1 cellular context compared by ENCODE assay signal in the genomic region with DNA sequence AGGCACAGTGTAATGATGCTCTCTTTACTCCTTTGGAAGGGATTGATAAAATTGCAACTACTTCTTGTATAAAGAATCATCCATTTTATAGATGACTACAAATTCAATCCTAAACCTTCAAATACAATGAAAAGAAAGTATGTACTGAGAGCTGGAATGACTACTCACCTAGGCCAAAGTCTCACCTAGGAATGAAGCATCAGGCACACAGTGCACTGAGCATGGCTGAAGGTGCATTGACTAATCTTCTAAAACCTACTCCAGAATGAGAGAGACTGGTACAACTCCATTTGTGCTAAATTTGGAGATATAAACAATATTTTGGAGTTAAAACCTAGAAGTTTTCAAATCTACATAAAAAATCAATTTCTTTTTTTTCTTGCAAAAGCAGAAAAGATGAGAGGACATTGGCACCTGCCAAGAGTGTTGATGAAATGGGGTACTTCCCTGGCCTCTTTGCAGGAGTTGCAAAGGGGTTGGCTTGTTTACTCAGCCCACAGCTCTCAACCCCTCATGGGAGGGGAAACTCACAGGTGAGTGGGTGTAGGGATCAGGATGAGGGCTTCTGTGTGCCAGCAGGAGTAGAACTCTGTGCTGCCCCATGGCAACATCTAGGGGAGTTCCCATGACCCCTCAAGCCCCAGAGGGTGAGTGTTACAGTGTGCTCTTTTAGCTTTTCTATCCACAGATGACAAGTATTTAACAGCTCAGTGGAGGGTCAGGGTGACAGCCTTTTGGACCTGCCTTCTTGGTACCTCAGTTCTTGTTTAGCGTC.
TF ChIP-seq lines count a peak whose summit lies in the region.

No MANE protein-coding gene starts in this region.

TF ChIP-seq in SK-N-SH, 30 proteins besides CTCF, POLR2A, EP300 and RAD21:
- no peak for TF ChIP-seq GABPA (IDR thresholded peaks at IDR 0.05; ENCODE audit: low read depth)
- TF ChIP-seq EZH2phosphoT487 (IDR thresholded peaks at IDR 0.05; ENCODE audit: borderline replicate concordance, low read depth), result no peak
- no peak for TF ChIP-seq SMC3 (IDR thresholded peaks at IDR 0.05; ENCODE audit: low read depth, low read length)
- no peak for TF ChIP-seq FOXJ3 (CRISPR knock-in tag; IDR thresholded peaks at IDR 0.05)
- TF ChIP-seq, protein P1, sequence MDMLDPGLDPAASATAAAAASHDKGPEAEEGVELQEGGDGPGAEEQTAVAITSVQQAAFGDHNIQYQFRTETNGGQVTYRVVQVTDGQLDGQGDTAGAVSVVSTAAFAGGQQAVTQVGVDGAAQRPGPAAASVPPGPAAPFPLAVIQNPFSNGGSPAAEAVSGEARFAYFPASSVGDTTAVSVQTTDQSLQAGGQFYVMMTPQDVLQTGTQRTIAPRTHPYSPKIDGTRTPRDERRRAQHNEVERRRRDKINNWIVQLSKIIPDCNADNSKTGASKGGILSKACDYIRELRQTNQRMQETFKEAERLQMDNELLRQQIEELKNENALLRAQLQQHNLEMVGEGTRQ (IDR thresholded peaks at IDR 0.05; ENCODE audit: borderline replicate concordance, low read depth, low read length), result no peak
- TF ChIP-seq FOSL2 (IDR thresholded peaks at IDR 0.05; ENCODE audit: borderline replicate concordance, low read depth), result no peak
- no peak for TF ChIP-seq YY1 (IDR thresholded peaks at IDR 0.05; ENCODE audit: low read depth)
- no peak for TF ChIP-seq GATA2 (CRISPR knock-in tag; IDR thresholded peaks at IDR 0.05)
- TF ChIP-seq POLR2AphosphoS5 (IDR thresholded peaks at IDR 0.05; ENCODE audit: low read depth, low read length), result no peak
- no peak for TF ChIP-seq RFX5 (IDR thresholded peaks at IDR 0.05; ENCODE audit: low read length)
- TF ChIP-seq IRF3 (IDR thresholded peaks at IDR 0.05; ENCODE audit: low read depth, low read length), result no peak
- no peak for TF ChIP-seq TEAD4 (IDR thresholded peaks at IDR 0.05; ENCODE audit: borderline replicate concordance, insufficient read depth)
- no peak for TF ChIP-seq TAF1 (IDR thresholded peaks at IDR 0.05; ENCODE audit: borderline replicate concordance, low read depth, low read length)
- no peak for TF ChIP-seq CHD2 (IDR thresholded peaks at IDR 0.05; ENCODE audit: low read length, partially characterized antibody)
